Comparison of ENCODE assay signal across 9 cellular contexts in the genomic region with DNA sequence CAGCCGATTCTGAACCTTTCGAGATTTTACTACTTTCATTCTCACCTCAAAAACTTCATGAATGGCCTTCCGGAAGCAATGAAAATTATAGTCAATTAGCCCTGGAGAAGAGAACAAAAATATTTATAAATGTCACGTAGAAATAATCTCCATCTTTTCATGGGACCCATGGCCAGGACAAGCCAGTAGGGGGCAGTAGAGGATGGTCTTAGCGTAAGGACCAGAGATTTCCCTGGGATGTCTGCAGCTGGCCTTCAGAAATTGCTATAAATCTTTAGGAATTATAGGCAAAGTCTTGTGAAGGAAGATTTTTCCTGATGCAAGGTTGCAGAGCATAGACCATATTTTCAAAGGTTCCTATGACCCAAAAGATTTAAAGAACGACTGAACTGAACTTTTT. TPM values are rescaled to one million over a fixed set of nuclear protein-coding genes. Genes with fewer than 3 reads are reported as not detected.
DNase-seq lines count a peak whose midpoint lies in the region; ATAC-seq lines count a peak whose summit lies in the region.
"Had no signal": no experiment of that assay in that cellular context is flagged by ENCODE, and none has a peak within 500 bp of the region (broad histone marks: within the 10 kb centered on the region; RNA-seq: fewer than 3 reads in every experiment).

No MANE protein-coding gene starts in this region.

- H3K27me3 Mint-ChIP-seq in activated CD4-positive, alpha-beta T cell treated with anti-CD3 and anti-CD28 coated beads for 36 hours, result no peaks in the 10 kb centered on the region
- H3K27me3 Mint-ChIP-seq in memory B cell, result no peaks in the 10 kb centered on the region
- H3K27me3 Mint-ChIP-seq: dendritic cell treated with granulocyte-macrophage colony-stimulating factor and Interleukin-4, amounts not matched to agents 40 ng/mL and 50 ng/mL, for 4 days had no signal

- intact Hi-C loops in activated CD4-positive, alpha-beta T cell treated with anti-CD3 and anti-CD28 coated beads for 36 hours (cut with DNase I, micrococcal nuclease), result loop anchor here (1.0 to 5.0 kb wide), 5 partner anchors 229 to 386 kb away; no protein-coding TSS in a partner anchor

- H3K36me3 Mint-ChIP-seq in activated CD4-positive, alpha-beta T cell treated with anti-CD3 and anti-CD28 coated beads for 36 hours (ENCODE audit: low read depth), result peaks cover 3% of the 10 kb centered on the region
- no peaks in the 10 kb centered on the region for H3K36me3 Mint-ChIP-seq in memory B cell
- no peaks in the 10 kb centered on the region for H3K36me3 Mint-ChIP-seq in stimulated activated effector memory CD8-positive, alpha-beta T cell treated with anti-CD3 and anti-CD28 coated beads, Interleukin-12 subunit alpha, Interleukin-12 subunit beta, amount 100 ng/mL, for 72 hours

- H3K27ac Mint-ChIP-seq in activated CD4-positive, alpha-beta T cell treated with anti-CD3 and anti-CD28 coated beads for 36 hours, result no peak overlapping the region
- no peak overlapping the region for H3K27ac Mint-ChIP-seq in memory B cell
- H3K27ac Mint-ChIP-seq in stimulated activated effector memory CD8-positive, alpha-beta T cell treated with anti-CD3 and anti-CD28 coated beads, Interleukin-12 subunit alpha, Interleukin-12 subunit beta, amount 100 ng/mL, for 72 hours, result no peak overlapping the region
- H3K27ac Mint-ChIP-seq: dendritic cell treated with granulocyte-macrophage colony-stimulating factor and Interleukin-4, amounts not matched to agents 40 ng/mL and 50 ng/mL, for 4 days had no signal

- CTCF ChIA-PET in activated CD4-positive, alpha-beta T cell treated with anti-CD3 and anti-CD28 coated beads for 36 hours (lab: Charles Lee), result interaction anchor here (0.6 to 6.7 kb wide), 8 partner anchors 9 to 241 kb away, joined by 3 to 74 read pairs (median 6); a partner anchor contains a TSS

- ATAC-seq in activated CD4-positive, alpha-beta T cell treated with anti-CD3 and anti-CD28 coated beads for 36 hours, result no peak
- no peak for ATAC-seq in memory B cell (ENCODE audit: low read depth)
- ATAC-seq in stimulated activated effector memory CD8-positive, alpha-beta T cell treated with anti-CD3 and anti-CD28 coated beads, Interleukin-12 subunit alpha, Interleukin-12 subunit beta, amount 100 ng/mL, for 72 hours, result no peak

- POLR2A ChIA-PET in activated CD4-positive, alpha-beta T cell treated with anti-CD3 and anti-CD28 coated beads for 36 hours (lab: Charles Lee), result no interaction called here

- H3K9me3 Mint-ChIP-seq in activated CD4-positive, alpha-beta T cell treated with anti-CD3 and anti-CD28 coated beads for 36 hours (ENCODE audit: low read depth), result no peaks in the 10 kb centered on the region
- H3K9me3 Mint-ChIP-seq in memory B cell, result no peaks in the 10 kb centered on the region
- H3K9me3 Mint-ChIP-seq in stimulated activated effector memory CD8-positive, alpha-beta T cell treated with anti-CD3 and anti-CD28 coated beads, Interleukin-12 subunit alpha, Interleukin-12 subunit beta, amount 100 ng/mL, for 72 hours, result no peaks in the 10 kb centered on the region
- H3K9me3 Mint-ChIP-seq: dendritic cell treated with granulocyte-macrophage colony-stimulating factor and Interleukin-4, amounts not matched to agents 40 ng/mL and 50 ng/mL, for 4 days had no signal

- H3K4me1 Mint-ChIP-seq in activated CD4-positive, alpha-beta T cell treated with anti-CD3 and anti-CD28 coated beads for 36 hours, result peaks cover 21% of the 10 kb centered on the region
- peaks cover 23% of the 10 kb centered on the region for H3K4me1 Mint-ChIP-seq in memory B cell
- H3K4me1 Mint-ChIP-seq in stimulated activated effector memory CD8-positive, alpha-beta T cell treated with anti-CD3 and anti-CD28 coated beads, Interleukin-12 subunit alpha, Interleukin-12 subunit beta, amount 100 ng/mL, for 72 hours, result peaks cover 9% of the 10 kb centered on the region

- DNase-seq in NCI-H2081 (lab: John Stamatoyannopoulos, UW) (peak; percentile 53 to 61), NCI-H2081 treated with DMSO at 0.1 percent for 48 hours (lab: John Stamatoyannopoulos, UW) (no peak), NCI-H1105 (lab: John Stamatoyannopoulos, UW) (peak; percentile 52), ecto neural progenitor cell (ENCODE audit: low spot score) (peak; percentile 55), memory B cell (ENCODE audit: low spot score in 2 of 2) (peak; percentile 49 to 56), GM19240 (ENCODE audit: insufficient read length, low spot score) (no peak)
- peak; percentile 79 for DNase-seq in activated CD4-positive, alpha-beta T cell treated with anti-CD3 and anti-CD28 coated beads for 36 hours
- peak; percentile 48 to 76 for DNase-seq in stimulated activated effector memory CD8-positive, alpha-beta T cell treated with anti-CD3 and anti-CD28 coated beads, Interleukin-12 subunit alpha, Interleukin-12 subunit beta, amount 100 ng/mL, for 72 hours (ENCODE audit: low spot score in 2 of 2)

- H3K4me3 Mint-ChIP-seq in activated CD4-positive, alpha-beta T cell treated with anti-CD3 and anti-CD28 coated beads for 36 hours, result no peak overlapping the region
- H3K4me3 Mint-ChIP-seq in memory B cell, result no peak overlapping the region
- H3K4me3 Mint-ChIP-seq in stimulated activated effector memory CD8-positive, alpha-beta T cell treated with anti-CD3 and anti-CD28 coated beads, Interleukin-12 subunit alpha, Interleukin-12 subunit beta, amount 100 ng/mL, for 72 hours, result no peak overlapping the region
- H3K4me3 Mint-ChIP-seq: dendritic cell treated with granulocyte-macrophage colony-stimulating factor and Interleukin-4, amounts not matched to agents 40 ng/mL and 50 ng/mL, for 4 days had no signal

RNA-seq across cellular contexts. Expression of a gene that starts 15.6 kb away (rescaled TPM):
- total RNA-seq in activated CD4-positive, alpha-beta T cell treated with anti-CD3 and anti-CD28 coated beads for 36 hours, result 10 to 100 TPM; 18.7 to 21.7 TPM

RNA-seq across cellular contexts. Expression of a gene that starts 44.0 kb away (rescaled TPM):
- total RNA-seq in activated CD4-positive, alpha-beta T cell treated with anti-CD3 and anti-CD28 coated beads for 36 hours, result 10 to 100 TPM; 19.6 to 20.1 TPM

RNA-seq across cellular contexts. Expression of a gene that starts 53.0 kb away (rescaled TPM):
- total RNA-seq in activated CD4-positive, alpha-beta T cell treated with anti-CD3 and anti-CD28 coated beads for 36 hours, result under 1 TPM; 0.14 to 0.49 TPM

Comparison
In these comparisons a context has a peak if more than half of its experiments do, and no peak if none do; other contexts are left out.
1. DNase-seq: peak in NCI-H2081 (2 of 2), NCI-H1105 (single experiment), activated CD4-positive, alpha-beta T cell treated with anti-CD3 and anti-CD28 coated beads for 36 hours (single experiment), ecto neural progenitor cell (single experiment), memory B cell (2 of 2) and stimulated activated effector memory CD8-positive, alpha-beta T cell treated with anti-CD3 and anti-CD28 coated beads, Interleukin-12 subunit alpha, Interleukin-12 subunit beta, amount 100 ng/mL, for 72 hours (2 of 2); none in NCI-H2081 treated with DMSO at 0.1 percent for 48 hours (single experiment) and GM19240 (single experiment).